Comparison of ENCODE assay signal across 1 cellular context in genomic region chr6:47292944-47293343, GRCh38.
TF ChIP-seq lines count a peak whose summit lies in the region.

No MANE protein-coding gene starts in this region.

TF ChIP-seq in HCT116, 20 proteins besides CTCF, POLR2A, EP300 and RAD21 (continued from another document):
- TF ChIP-seq ZBTB33 (IDR thresholded peaks at IDR 0.05; ENCODE audit: extremely low read depth, insufficient replicate concordance, low read length): no peak
- TF ChIP-seq MAX (IDR thresholded peaks at IDR 0.05): no peak
- no peak for TF ChIP-seq CBX3 (IDR thresholded peaks at IDR 0.05; ENCODE audit: low read depth)
- TF ChIP-seq FOSL1 (IDR thresholded peaks at IDR 0.05; ENCODE audit: low read depth): no peak
- no peak for TF ChIP-seq JUND (IDR thresholded peaks at IDR 0.05)
- no peak for TF ChIP-seq ZFX (IDR thresholded peaks at IDR 0.05)
- no peak for TF ChIP-seq EGR1 (IDR thresholded peaks at IDR 0.05; ENCODE audit: low read depth)
- no peak for TF ChIP-seq ELF1 (IDR thresholded peaks at IDR 0.05; ENCODE audit: borderline replicate concordance, low read depth)
- TF ChIP-seq SP1 (IDR thresholded peaks at IDR 0.05; ENCODE audit: low read depth): no peak
